Comparison of ENCODE assay signal across 1 cellular context in the genomic region with DNA sequence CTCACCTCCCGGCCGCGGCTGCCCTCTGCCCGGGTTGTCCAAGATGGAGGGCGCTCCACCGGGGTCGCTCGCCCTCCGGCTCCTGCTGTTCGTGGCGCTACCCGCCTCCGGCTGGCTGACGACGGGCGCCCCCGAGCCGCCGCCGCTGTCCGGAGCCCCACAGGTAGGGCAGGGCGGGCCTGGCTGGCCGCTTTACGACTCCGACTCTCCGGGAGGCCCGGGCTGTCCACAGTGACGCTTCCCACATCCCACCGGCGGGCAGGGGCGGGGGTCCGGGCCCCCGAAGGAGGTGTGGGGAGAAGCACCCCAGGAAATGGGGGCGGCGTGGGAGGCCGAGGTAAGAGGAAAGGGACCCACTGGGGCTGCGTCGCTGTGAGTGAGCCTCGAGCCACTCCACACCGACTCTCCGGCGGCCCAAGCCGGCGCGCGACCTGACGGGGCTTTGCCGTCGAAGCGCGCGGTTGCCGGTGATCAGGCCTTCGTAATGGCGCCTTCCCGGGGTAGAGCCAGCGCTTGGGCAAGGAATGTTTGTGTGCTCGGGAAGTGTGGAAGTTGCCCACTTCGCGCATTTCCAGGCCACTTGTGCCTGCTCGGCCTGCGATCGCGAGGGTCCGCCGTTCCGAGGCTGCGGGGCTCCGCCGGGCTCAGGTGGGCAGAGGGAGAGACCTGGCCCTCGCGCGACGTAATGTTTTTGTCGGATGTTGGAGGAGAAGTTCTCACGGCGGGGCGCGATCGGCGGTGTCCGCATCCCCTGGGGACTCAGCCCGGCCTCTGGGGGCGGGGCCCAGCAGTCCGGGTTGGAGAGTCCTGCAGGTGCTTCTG.
A peak's percentile ranks its signal among the peaks of the same experiment; 100 is the strongest.
TF ChIP-seq lines count a peak whose summit lies in the region.

A gene with protein sequence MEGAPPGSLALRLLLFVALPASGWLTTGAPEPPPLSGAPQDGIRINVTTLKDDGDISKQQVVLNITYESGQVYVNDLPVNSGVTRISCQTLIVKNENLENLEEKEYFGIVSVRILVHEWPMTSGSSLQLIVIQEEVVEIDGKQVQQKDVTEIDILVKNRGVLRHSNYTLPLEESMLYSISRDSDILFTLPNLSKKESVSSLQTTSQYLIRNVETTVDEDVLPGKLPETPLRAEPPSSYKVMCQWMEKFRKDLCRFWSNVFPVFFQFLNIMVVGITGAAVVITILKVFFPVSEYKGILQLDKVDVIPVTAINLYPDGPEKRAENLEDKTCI (plus strand): TSS at position 4 of the 822 bp plus-strand sequence. CDS start 40 bp downstream, at position 44.

TF ChIP-seq in HepG2, 621 proteins besides CTCF, POLR2A, EP300 and RAD21 (continued from another document):
- TF ChIP-seq DNMT3B (CRISPR knock-in tag; conservative IDR thresholded peaks at IDR 0.05) = no peak
- no peak for TF ChIP-seq JUND (CRISPR knock-in tag; IDR thresholded peaks at IDR 0.05)
- peak; percentile 27; the same call in 1 of the 2 replicates for TF ChIP-seq ZNF331 (CRISPR knock-in tag; IDR thresholded peaks at IDR 0.05)
- peak; percentile 30; the same call in 1 of the 2 replicates for TF ChIP-seq ZNF20 (CRISPR knock-in tag; IDR thresholded peaks at IDR 0.05)
- TF ChIP-seq ZNF224 (CRISPR knock-in tag; IDR thresholded peaks at IDR 0.05) = peak; percentile 80; the same call in 1 of the 2 replicates
- TF ChIP-seq ZNF430 (CRISPR knock-in tag; IDR thresholded peaks at IDR 0.05) = no peak
- no peak for TF ChIP-seq SETDB1 (CRISPR knock-in tag; IDR thresholded peaks at IDR 0.05; ENCODE audit: borderline replicate concordance)
- no peak for TF ChIP-seq ZNF562 (CRISPR knock-in tag; IDR thresholded peaks at IDR 0.05; ENCODE audit: borderline replicate concordance)
- TF ChIP-seq FOXA1 (IDR thresholded peaks at IDR 0.05) = no peak
- no peak for TF ChIP-seq FOXA1 (CRISPR knock-in tag; IDR thresholded peaks at IDR 0.05)
- no peak for TF ChIP-seq SMAD9 (CRISPR knock-in tag; IDR thresholded peaks at IDR 0.05)
- TF ChIP-seq ZMAT3 (CRISPR knock-in tag; conservative IDR thresholded peaks at IDR 0.05) = peak; percentile 85
- TF ChIP-seq, protein P1, sequence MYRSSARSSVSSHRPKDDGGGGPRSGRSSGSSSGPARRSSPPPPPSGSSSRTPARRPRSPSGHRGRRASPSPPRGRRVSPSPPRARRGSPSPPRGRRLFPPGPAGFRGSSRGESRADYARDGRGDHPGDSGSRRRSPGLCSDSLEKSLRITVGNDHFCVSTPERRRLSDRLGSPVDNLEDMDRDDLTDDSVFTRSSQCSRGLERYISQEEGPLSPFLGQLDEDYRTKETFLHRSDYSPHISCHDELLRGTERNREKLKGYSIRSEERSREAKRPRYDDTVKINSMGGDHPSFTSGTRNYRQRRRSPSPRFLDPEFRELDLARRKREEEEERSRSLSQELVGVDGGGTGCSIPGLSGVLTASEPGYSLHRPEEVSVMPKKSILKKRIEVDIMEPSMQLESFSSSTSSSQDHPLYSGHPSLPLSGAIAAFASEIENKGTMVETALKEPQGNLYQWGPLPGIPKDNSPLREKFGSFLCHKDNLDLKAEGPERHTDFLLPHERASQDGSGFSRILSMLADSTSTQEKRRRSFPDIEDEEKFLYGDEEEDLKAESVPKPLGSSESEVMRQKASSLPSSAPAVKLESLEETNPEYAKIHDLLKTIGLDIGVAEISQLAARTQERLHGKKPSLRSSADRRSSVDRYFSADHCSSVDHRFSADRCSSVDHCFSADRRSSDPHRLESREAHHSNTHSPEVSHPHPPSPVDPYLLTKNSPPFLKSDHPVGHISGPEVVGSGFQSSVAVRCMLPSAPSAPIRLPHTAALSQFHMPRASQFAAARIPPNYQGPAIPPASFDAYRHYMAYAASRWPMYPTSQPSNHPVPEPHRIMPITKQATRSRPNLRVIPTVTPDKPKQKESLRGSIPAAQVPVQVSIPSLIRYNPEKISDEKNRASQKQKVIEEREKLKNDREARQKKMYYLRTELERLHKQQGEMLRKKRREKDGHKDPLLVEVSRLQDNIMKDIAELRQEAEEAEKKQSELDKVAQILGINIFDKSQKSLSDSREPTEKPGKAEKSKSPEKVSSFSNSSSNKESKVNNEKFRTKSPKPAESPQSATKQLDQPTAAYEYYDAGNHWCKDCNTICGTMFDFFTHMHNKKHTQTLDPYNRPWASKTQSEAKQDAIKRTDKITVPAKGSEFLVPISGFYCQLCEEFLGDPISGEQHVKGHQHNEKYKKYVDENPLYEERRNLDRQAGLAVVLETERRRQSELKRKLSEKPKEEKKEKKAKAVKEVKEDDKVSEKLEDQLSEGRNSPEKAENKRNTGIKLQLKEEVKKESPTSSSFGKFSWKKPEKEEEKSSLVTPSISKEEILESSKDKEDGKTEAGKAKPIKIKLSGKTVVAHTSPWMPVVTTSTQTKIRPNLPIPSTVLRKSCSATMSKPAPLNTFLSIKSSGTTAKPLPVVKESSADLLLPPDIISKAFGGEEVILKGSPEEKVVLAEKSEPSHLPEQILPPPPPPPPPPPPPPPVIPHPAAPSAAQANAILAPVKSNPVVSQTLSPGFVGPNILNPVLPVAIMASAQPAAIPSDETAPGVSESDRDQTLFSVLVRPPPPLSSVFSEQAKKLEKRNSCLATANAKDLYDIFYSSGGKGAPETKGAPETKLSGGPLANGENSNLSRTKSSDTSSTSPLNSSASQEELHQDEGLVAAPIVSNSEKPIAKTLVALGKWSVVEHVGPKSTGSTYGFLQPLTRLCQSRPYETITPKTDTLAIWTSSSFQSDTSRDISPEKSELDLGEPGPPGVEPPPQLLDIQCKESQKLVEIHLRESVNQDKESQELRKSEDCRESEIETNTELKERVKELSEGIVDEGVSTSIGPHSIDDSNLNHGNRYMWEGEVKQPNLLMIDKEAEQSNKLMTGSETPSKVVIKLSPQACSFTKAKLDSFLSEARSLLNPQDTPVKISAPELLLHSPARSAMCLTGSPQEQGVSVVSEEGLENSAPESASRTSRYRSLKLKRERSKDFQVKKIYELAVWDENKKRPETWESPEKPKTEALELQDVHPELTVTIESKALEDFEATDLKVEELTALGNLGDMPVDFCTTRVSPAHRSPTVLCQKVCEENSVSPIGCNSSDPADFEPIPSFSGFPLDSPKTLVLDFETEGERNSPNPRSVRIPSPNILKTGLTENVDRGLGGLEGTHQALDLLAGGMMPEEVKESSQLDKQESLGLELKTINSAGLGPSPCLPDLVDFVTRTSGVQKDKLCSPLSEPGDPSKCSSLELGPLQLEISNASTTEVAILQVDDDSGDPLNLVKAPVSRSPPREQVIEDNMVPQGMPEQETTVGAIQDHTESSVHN (CRISPR knock-in tag; IDR thresholded peaks at IDR 0.05) = peak; percentile 87
- TF ChIP-seq MED13 (CRISPR knock-in tag; IDR thresholded peaks at IDR 0.05) = 0 out of 2 replicates have a peak, but pooled peaks have one; percentile 6
- TF ChIP-seq ZNF615 (CRISPR knock-in tag; IDR thresholded peaks at IDR 0.05; ENCODE audit: borderline replicate concordance) = no peak
- TF ChIP-seq CREB1 (IDR thresholded peaks at IDR 0.05) = no peak
- no peak for TF ChIP-seq CREB1 (CRISPR knock-in tag; IDR thresholded peaks at IDR 0.05)
TF ChIP-seq in HepG2: peak in this region for 265.
